Comparison of ENCODE assay signal across 8 cellular contexts in genomic region chr1:243354511-243355153, GRCh38.
DNase-seq lines count a peak whose midpoint lies in the region; ATAC-seq and TF ChIP-seq lines count a peak whose summit lies in the region.

No MANE protein-coding gene starts in this region.

- H3K27ac ChIP-seq in right atrium auricular region: no peak overlapping the region
- H3K27ac ChIP-seq in esophagus squamous epithelium: peak overlapping the region in 2 of 4 donors; percentile 17 to 57
- no peak overlapping the region for H3K27ac ChIP-seq in stomach smooth muscle (ENCODE audit: low read length)
- H3K27ac ChIP-seq in prostate gland: peak overlapping the region in 1 of 2 donors; percentile 5

- intact Hi-C loops in left ventricle myocardium superior (cut with micrococcal nuclease) (no loop called here), esophagus squamous epithelium (cut with DNase I) (no loop called here), prostate gland (cut with DNase I) (no loop called here), mucosa of descending colon (cut with DNase I, micrococcal nuclease) (no loop called here)

- no peak for TF ChIP-seq POLR2A in esophagus squamous epithelium (IDR thresholded peaks at IDR 0.05)
- TF ChIP-seq POLR2A in prostate gland (IDR thresholded peaks at IDR 0.05): no peak

- WGBS in esophagus squamous epithelium, 2 donors: 18 to 23% methylated on average over 4 of the region's 4 CpGs
- 21% methylated on average over 4 of the region's 4 CpGs for WGBS in prostate gland

- ATAC-seq in left ventricle myocardium superior (peak; percentile 58), HG03442 (IDR thresholded peaks at IDR 0.05; ENCODE audit: unreplicated experiment) (peak; percentile 76), mucosa of descending colon (no peak)

- H3K9me3 ChIP-seq in right atrium auricular region (no peaks in the 10 kb centered on the region), esophagus squamous epithelium (no peaks in the 10 kb centered on the region), stomach smooth muscle (ENCODE audit: control insufficient read depth in 2 of 2, low read length in 2 of 2) (no peaks in the 10 kb centered on the region), prostate gland (no peaks in the 10 kb centered on the region), mucosa of descending colon (no peaks in the 10 kb centered on the region)

- H3K36me3 ChIP-seq in right atrium auricular region (peaks cover 5% of the 10 kb centered on the region), esophagus squamous epithelium (peaks cover 0 to 27% (median 0%) of the 10 kb centered on the region in 3 donors), stomach smooth muscle (ENCODE audit: control insufficient read depth in 2 of 2, insufficient read depth in 2 of 2, low read length in 2 of 2) (peaks cover 0 to 8% of the 10 kb centered on the region in 2 donors), prostate gland (no peaks in the 10 kb centered on the region), mucosa of descending colon (ENCODE audit: low read depth) (no peaks in the 10 kb centered on the region)

- H3K4me3 ChIP-seq in right atrium auricular region (peak overlapping the region in 1 of 2 donors; percentile 10), esophagus squamous epithelium (peak overlapping the region in 3 of 4 donors; percentile 18 to 54 (median 24)), stomach smooth muscle (ENCODE audit: low read length in 2 of 2) (peak overlapping the region; percentile 45 to 68), prostate gland (peak overlapping the region in 1 of 2 donors; percentile 7), mucosa of descending colon (no peak overlapping the region)

- peak overlapping the region; percentile 5 to 13 for H3K9ac ChIP-seq in stomach smooth muscle (ENCODE audit: low read length in 2 of 2)

- no peak for TF ChIP-seq CTCF in right atrium auricular region (IDR thresholded peaks at IDR 0.05)
- TF ChIP-seq CTCF in esophagus squamous epithelium (IDR thresholded peaks at IDR 0.05): no peak
- no peak for TF ChIP-seq CTCF in prostate gland (IDR thresholded peaks at IDR 0.05)
- no peak for TF ChIP-seq CTCF in mucosa of descending colon (IDR thresholded peaks at IDR 0.05)

- H3K27me3 ChIP-seq in right atrium auricular region (no peaks in the 10 kb centered on the region), esophagus squamous epithelium (no peaks in the 10 kb centered on the region), stomach smooth muscle (ENCODE audit: control insufficient read depth in 1 of 2, insufficient read depth in 2 of 2, low read length in 2 of 2) (no peaks in the 10 kb centered on the region), prostate gland (replicated peaks; ENCODE audit: insufficient read depth) (no peaks in the 10 kb centered on the region)

- no peaks in the 10 kb centered on the region for H3K4me1 ChIP-seq in right atrium auricular region
- peaks cover 0 to 18% (median 4%) of the 10 kb centered on the region in 3 donors for H3K4me1 ChIP-seq in esophagus squamous epithelium
- no peaks in the 10 kb centered on the region for H3K4me1 ChIP-seq in stomach smooth muscle (ENCODE audit: control insufficient read depth, insufficient read depth, low read length)
- no peaks in the 10 kb centered on the region for H3K4me1 ChIP-seq in prostate gland (replicated peaks)
- no peaks in the 10 kb centered on the region for H3K4me1 ChIP-seq in mucosa of descending colon (ENCODE audit: low read depth)

- DNase-seq in left ventricle myocardium superior (no peak), right atrium auricular region (ENCODE audit: low spot score) (no peak), esophagus squamous epithelium (lab: John Stamatoyannopoulos, UW) (no peak), prostate gland (ENCODE audit: low spot score) (no peak), mucosa of descending colon (no peak), SKM-1 treated with dmso at 0.1 percent for 144 hours (lab: John Stamatoyannopoulos, UW; ENCODE audit: unreplicated experiment) (no peak)
